Comparison of ENCODE assay signal across 17 cellular contexts in the genomic region with DNA sequence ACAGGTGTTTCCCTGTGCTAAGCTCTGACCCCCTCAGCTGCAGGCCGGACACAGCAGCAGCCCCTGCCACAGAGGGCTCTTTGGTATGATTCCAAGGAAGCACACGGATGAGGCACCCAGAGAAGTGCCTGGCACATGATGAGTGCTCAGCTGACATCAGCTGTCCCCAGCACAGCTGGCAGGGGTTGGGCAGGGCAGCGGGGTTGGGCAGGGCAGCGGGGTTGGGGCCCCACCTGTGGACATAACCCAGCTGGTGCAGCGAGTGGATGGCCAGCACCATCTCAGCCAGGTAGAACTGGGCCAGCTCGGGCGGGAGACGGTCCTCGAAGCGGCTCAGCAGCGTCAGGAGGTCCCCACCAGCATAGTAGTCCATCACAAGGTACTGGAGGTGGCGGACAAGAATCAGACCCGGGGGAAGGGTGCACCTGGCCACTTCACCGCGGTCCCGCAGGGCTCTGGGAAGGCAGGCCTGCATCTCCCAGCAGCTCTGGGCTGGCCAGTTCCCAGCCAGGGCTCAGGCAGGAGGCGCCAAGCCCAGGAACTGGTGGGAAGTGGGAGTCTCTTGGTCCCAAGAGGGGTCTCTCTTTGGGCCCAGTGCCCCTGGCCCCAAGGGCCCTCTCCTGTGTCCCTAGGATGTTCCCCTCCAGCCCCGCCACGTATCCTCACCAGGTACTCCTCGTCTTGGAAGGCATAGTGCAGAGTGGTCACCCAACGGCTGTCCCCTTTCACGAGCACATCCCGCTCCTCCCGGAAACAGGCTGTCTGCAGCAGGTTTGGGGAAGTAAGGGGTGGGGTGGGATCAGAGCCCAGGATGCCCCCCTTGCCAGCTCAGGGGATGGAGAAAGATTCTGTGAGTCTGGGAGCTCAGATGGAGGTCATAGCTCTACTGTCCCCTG. TPM values are rescaled to one million over a fixed set of nuclear protein-coding genes. Genes with fewer than 3 reads are reported as not detected.
DNase-seq lines count a peak whose midpoint lies in the region; ATAC-seq, FAIRE-seq and TF ChIP-seq lines count a peak whose summit lies in the region.
"Had no signal": no experiment of that assay in that cellular context is flagged by ENCODE, and none has a peak within 500 bp of the region (broad histone marks: within the 10 kb centered on the region; RNA-seq: fewer than 3 reads in every experiment).

No MANE protein-coding gene starts in this region.

- intact Hi-C loops in right cardiac atrium (cut with DNase I) (loop anchor here in 1 of 4 donors (10.0 kb wide), 1 partner anchor 275 kb away; a partner anchor contains a TSS), Right ventricle myocardium superior (cut with DNase I) (loop anchor here (10.0 kb wide), 2 partner anchors 175 to 275 kb away; a partner anchor contains a TSS), kidney (cut with DNase I) (no loop called here)

- no peak for FAIRE-seq in kidney (lab: Jason Lieb, UNC)
- FAIRE-seq: A549 had no signal

- H3K4me3 ChIP-seq in right cardiac atrium (ENCODE audit: low read length) (no peak overlapping the region), kidney (ENCODE audit: low read length in 2 of 2) (no peak overlapping the region), suprapubic skin (no peak overlapping the region)
- H3K4me3 ChIP-seq: A549 had no signal

- no peaks in the 10 kb centered on the region for H3K4me1 ChIP-seq in right cardiac atrium (ENCODE audit: control insufficient read depth, insufficient read depth, low read length)
- peaks cover 6 to 10% of the 10 kb centered on the region in 2 donors for H3K4me1 ChIP-seq in kidney (ENCODE audit: control insufficient read depth in 1 of 2, insufficient read depth in 1 of 2, low read depth in 1 of 2, low read length in 2 of 2)
- peaks cover 40% of the 10 kb centered on the region for H3K4me1 ChIP-seq in suprapubic skin
- H3K4me1 ChIP-seq: BE2C had no signal

- TF ChIP-seq POLR2A in suprapubic skin (IDR thresholded peaks at IDR 0.05) = no peak

- no peak for ATAC-seq in right cardiac atrium
- ATAC-seq in Right ventricle myocardium superior (ENCODE audit: poor library complexity) = no peak
- ATAC-seq: A549; CD8-positive, alpha-beta T cell had no signal

- H3K27ac ChIP-seq in right cardiac atrium (ENCODE audit: low read length) = no peak overlapping the region
- peak overlapping the region; percentile 99 for H3K27ac ChIP-seq in RWPE1
- no peak overlapping the region for H3K27ac ChIP-seq in kidney (ENCODE audit: low read depth in 2 of 2, low read length in 2 of 2)
- no peak overlapping the region for H3K27ac ChIP-seq in suprapubic skin
- H3K27ac ChIP-seq: A549, C4-2B, KMS-11 had no signal

- CTCF ChIA-PET in RWPE1 (lab: Yijun Ruan, JAX) = interaction anchor here (0.5 kb wide), 1 partner anchor 115 kb away, joined by 8 read pairs; no protein-coding TSS in a partner anchor

- H3K27me3 ChIP-seq in right cardiac atrium (ENCODE audit: control insufficient read depth, insufficient read depth) (no peaks in the 10 kb centered on the region), suprapubic skin (no peaks in the 10 kb centered on the region)
- H3K27me3 ChIP-seq: BE2C had no signal

- DNase-seq in right cardiac atrium (peak in 2 of 3 donors; percentile 34 to 57), Right ventricle myocardium superior (no peak), RWPE1 (ENCODE audit: low spot score) (no peak), kidney (peak; percentile 64), suprapubic skin (ENCODE audit: low spot score in 2 of 2) (peak; percentile 58 to 77), NCI-H2227 treated with DMSO at 0.1 percent for 48 hours (lab: John Stamatoyannopoulos, UW) (no peak), middle frontal gyrus (ENCODE audit: extremely low spot score, low spot score) (no peak), SKM-1 (lab: John Stamatoyannopoulos, UW; ENCODE audit: unreplicated experiment) (no peak)
- DNase-seq: BE2C; CD8-positive, alpha-beta T cell; COR-L47; DND-41; GDM1; HCEC 1CT had no signal

- no peaks in the 10 kb centered on the region for H3K9me3 ChIP-seq in right cardiac atrium (ENCODE audit: control insufficient read depth, low read length)
- no peaks in the 10 kb centered on the region for H3K9me3 ChIP-seq in kidney (ENCODE audit: control insufficient read depth in 1 of 2, low read length in 2 of 2)
- H3K9me3 ChIP-seq in suprapubic skin = no peaks in the 10 kb centered on the region
- H3K9me3 ChIP-seq: A549, BE2C had no signal

- TF ChIP-seq EP300 in suprapubic skin (IDR thresholded peaks at IDR 0.05) = no peak

- no peak overlapping the region for H3K9ac ChIP-seq in kidney (ENCODE audit: low read length in 2 of 2)
- H3K9ac ChIP-seq: KMS-11 had no signal

- H3K36me3 ChIP-seq in kidney (ENCODE audit: control insufficient read depth in 1 of 2, insufficient read depth in 2 of 2, low read length in 2 of 2) (peaks cover 4 to 5% of the 10 kb centered on the region in 2 donors), suprapubic skin (peaks cover 29% of the 10 kb centered on the region)
- H3K36me3 ChIP-seq: BE2C had no signal

- TF ChIP-seq CTCF in RWPE1 (conservative IDR thresholded peaks at IDR 0.05; ENCODE audit: low read depth) (no peak), kidney (IDR thresholded peaks at IDR 0.05; ENCODE audit: borderline replicate concordance, extremely low read depth, insufficient read depth) (no peak), suprapubic skin (IDR thresholded peaks at IDR 0.05) (no peak)

- WGBS in right cardiac atrium = 87% methylated on average over 24 of the region's 24 CpGs
- WGBS in suprapubic skin = 76% methylated on average over 15 of the region's 24 CpGs

- POLR2A ChIA-PET in RWPE1 (lab: Yijun Ruan, JAX; ENCODE audit: low non-redundant PET) = no interaction called here

RNA-seq across cellular contexts. Expression of a gene that starts 4.3 kb away (rescaled TPM):
- 1 to 10 TPM in 1 of 4 donors, under 1 TPM in 3; 0.39 to 2.3 (median 0.78) TPM for total RNA-seq in right cardiac atrium
- polyA plus RNA-seq in right cardiac atrium = 0.36 TPM
- total RNA-seq in Right ventricle myocardium superior = 0.35 TPM
- total RNA-seq in kidney = 20.7 TPM
- 4.5 TPM for polyA plus RNA-seq in kidney (ENCODE audit: insufficient read depth, low read depth, low replicate concordance)
- 10 to 100 TPM; 42.2 to 64.9 (median 61.1) TPM for total RNA-seq in suprapubic skin

RNA-seq across cellular contexts. Expression of a gene that starts 29.8 kb away (rescaled TPM):
- total RNA-seq in right cardiac atrium = 10 to 100 TPM in 2 of 4 donors, 1 to 10 TPM in 2; 9.6 to 11.7 (median 10.1) TPM
- 10.1 TPM for polyA plus RNA-seq in right cardiac atrium
- total RNA-seq in Right ventricle myocardium superior = 8.6 TPM
- 20.9 TPM for total RNA-seq in kidney
- polyA plus RNA-seq in kidney (ENCODE audit: insufficient read depth, low read depth, low replicate concordance) = 24.0 TPM
- total RNA-seq in suprapubic skin = 10 to 100 TPM; 26.9 to 46.6 (median 36.1) TPM

RNA-seq across cellular contexts. Expression of a gene that starts 37.1 kb away (rescaled TPM):
- 10 to 100 TPM in 3 of 4 donors, 1 to 10 TPM in 1; 8.7 to 11.7 (median 11.0) TPM for total RNA-seq in right cardiac atrium
- 11.0 TPM for polyA plus RNA-seq in right cardiac atrium
- 7.7 TPM for total RNA-seq in Right ventricle myocardium superior
- total RNA-seq in kidney = 12.5 TPM
- polyA plus RNA-seq in kidney (ENCODE audit: insufficient read depth, low read depth, low replicate concordance) = 15.4 TPM
- total RNA-seq in suprapubic skin = 10 to 100 TPM; 13.6 to 20.4 (median 15.3) TPM

RNA-seq across cellular contexts. Expression of a gene that starts 38.3 kb away (rescaled TPM):
- total RNA-seq in right cardiac atrium (10 to 100 TPM; 23.4 to 35.3 (median 31.4) TPM), Right ventricle myocardium superior (47.4 TPM), kidney (76.1 TPM), suprapubic skin (10 to 100 TPM; 47.8 to 85.4 (median 76.8) TPM)
- polyA plus RNA-seq in right cardiac atrium (20.8 TPM), kidney (ENCODE audit: insufficient read depth, low read depth, low replicate concordance) (48.9 TPM)

Comparison
In these comparisons a context has a peak if more than half of its experiments do, and no peak if none do; other contexts are left out.
1. DNase-seq: peak in right cardiac atrium (2 of 3), kidney (single experiment) and suprapubic skin (2 of 2); none in Right ventricle myocardium superior (single experiment), RWPE1 (single experiment), NCI-H2227 treated with DMSO at 0.1 percent for 48 hours (single experiment), middle frontal gyrus (single experiment) and SKM-1 (single experiment).